19 cellular contexts compared by ENCODE assay signal in genomic region chrX:6448003-6448402, GRCh38.
"Had no signal": no experiment of that assay in that cellular context is flagged by ENCODE, and none has a peak within 500 bp of the region (broad histone marks: within the 10 kb centered on the region; RNA-seq: fewer than 3 reads in every experiment).

No MANE protein-coding gene starts in this region.

- H3K4me3 ChIP-seq: lower lobe of right lung, prostate gland, sigmoid colon, thoracic aorta had no signal

- H3K4me3 Mint-ChIP-seq: activated CD8-positive, alpha-beta T cell treated with anti-CD3 and anti-CD28 coated beads, Interleukin-2, amount 10 ng/mL, durations not matched to agents 7 days and 5 days; activated naive CD4-positive, alpha-beta T cell treated with anti-CD3 and anti-CD28 coated beads for 36 hours; activated T-helper 17 cell treated with anti-CD3 and anti-CD28 coated beads, Interleukin-2, amount 50 U/mL, for 72 hours; brain; natural killer cell treated with Interleukin-12 subunit alpha and Interleukin-12 subunit beta and Interleukin-15 and Interleukin-18, amount 100 ng/mL, for 72 hours; T-helper 17 cell; WTC11 had no signal

- H3K4me1 Mint-ChIP-seq: activated T-helper 17 cell treated with anti-CD3 and anti-CD28 coated beads, Interleukin-2, amount 50 U/mL, for 72 hours; T-helper 17 cell had no signal

- DNase-seq: activated CD4-positive, alpha-beta T cell treated with anti-CD3 and anti-CD28 coated beads for 48 hours; activated CD8-positive, alpha-beta T cell treated with anti-CD3 and anti-CD28 coated beads, Interleukin-2, amount 10 ng/mL, durations not matched to agents 7 days and 5 days; activated naive CD4-positive, alpha-beta T cell treated with anti-CD3 and anti-CD28 coated beads for 36 hours; cerebellar nuclear complex; dermis blood vessel endothelial cell; erythroblast; hippocampal formation; kidney glomerular epithelial cell; lower lobe of right lung; sigmoid colon; stimulated activated CD4-positive, alpha-beta T cell treated with anti-CD3 and anti-CD28 coated beads, Interleukin-2, amount 100 ng/mL, for 48 hours; stimulated activated naive CD4-positive, alpha-beta T cell treated with Interleukin-2 at 50 U/mL for 16 hours; T-helper 17 cell had no signal

- H3K36me3 ChIP-seq: lower lobe of right lung, prostate gland, sigmoid colon, thoracic aorta had no signal

- H3K9me3 ChIP-seq: lower lobe of right lung, prostate gland, sigmoid colon, thoracic aorta had no signal

- H3K27me3 ChIP-seq: sigmoid colon had no signal

- H3K27ac Mint-ChIP-seq: activated CD8-positive, alpha-beta T cell treated with anti-CD3 and anti-CD28 coated beads, Interleukin-2, amount 10 ng/mL, durations not matched to agents 7 days and 5 days; activated naive CD4-positive, alpha-beta T cell treated with anti-CD3 and anti-CD28 coated beads for 36 hours; activated T-helper 17 cell treated with anti-CD3 and anti-CD28 coated beads, Interleukin-2, amount 50 U/mL, for 72 hours; brain; natural killer cell treated with Interleukin-12 subunit alpha and Interleukin-12 subunit beta and Interleukin-15 and Interleukin-18, amount 100 ng/mL, for 72 hours; T-helper 17 cell; WTC11 had no signal

- H3K9me3 Mint-ChIP-seq: activated naive CD4-positive, alpha-beta T cell treated with anti-CD3 and anti-CD28 coated beads for 36 hours; activated T-helper 17 cell treated with anti-CD3 and anti-CD28 coated beads, Interleukin-2, amount 50 U/mL, for 72 hours had no signal

- H3K4me1 ChIP-seq: lower lobe of right lung, prostate gland, sigmoid colon had no signal

- H3K36me3 Mint-ChIP-seq: brain; natural killer cell treated with Interleukin-12 subunit alpha and Interleukin-12 subunit beta and Interleukin-15 and Interleukin-18, amount 100 ng/mL, for 72 hours; WTC11 had no signal

- ATAC-seq: activated CD8-positive, alpha-beta T cell treated with anti-CD3 and anti-CD28 coated beads, Interleukin-2, amount 10 ng/mL, durations not matched to agents 7 days and 5 days; activated T-helper 17 cell treated with anti-CD3 and anti-CD28 coated beads, Interleukin-2, amount 50 U/mL, for 72 hours; natural killer cell treated with Interleukin-12 subunit alpha and Interleukin-12 subunit beta and Interleukin-15 and Interleukin-18, amount 100 ng/mL, for 72 hours; T-helper 17 cell; WTC11 had no signal

- H3K27ac ChIP-seq: lower lobe of right lung, prostate gland, sigmoid colon, thoracic aorta had no signal

- H3K27me3 Mint-ChIP-seq: activated T-helper 17 cell treated with anti-CD3 and anti-CD28 coated beads, Interleukin-2, amount 50 U/mL, for 72 hours; natural killer cell treated with Interleukin-12 subunit alpha and Interleukin-12 subunit beta and Interleukin-15 and Interleukin-18, amount 100 ng/mL, for 72 hours; T-helper 17 cell had no signal
